Comparison of ENCODE assay signal across 12 cellular contexts in genomic region chr3:24598691-24599090, GRCh38.
DNase-seq lines count a peak whose midpoint lies in the region; ATAC-seq, FAIRE-seq and TF ChIP-seq lines count a peak whose summit lies in the region.
"Had no signal": no experiment of that assay in that cellular context is flagged by ENCODE, and none has a peak within 500 bp of the region (broad histone marks: within the 10 kb centered on the region; RNA-seq: fewer than 3 reads in every experiment).

No MANE protein-coding gene starts in this region.

- BruUV-seq in endothelial cell of umbilical vein (replicated peaks; lab: Mats Ljungman, UMichigan) = no TSS peak

- dilution Hi-C loops in endothelial cell of umbilical vein (cut with MboI; ENCODE audit: extremely low pct_ligation_motif_present, low sequenced_read_pairs) = no loop called here

- H2AFZ ChIP-seq in endothelial cell of umbilical vein (ENCODE audit: low read depth, low read length) = peak overlapping the region; percentile 2

- DNase-seq in Caki2 (ENCODE audit: low read depth) = peak; percentile 27
- peak; percentile 83 for DNase-seq in NCI-H748 (lab: John Stamatoyannopoulos, UW; ENCODE audit: unreplicated experiment)
- peak; percentile 83 for DNase-seq in endothelial cell of umbilical vein (ENCODE audit: low read depth, low spot score)
- peak in 1 of 3 donors; percentile 54 for DNase-seq in mucosa of descending colon
- no peak for DNase-seq in MG63
- no peak for DNase-seq in left ventricle myocardium inferior
- no peak for DNase-seq in NCI-H446 treated with DMSO at 0.1 percent for 48 hours (lab: John Stamatoyannopoulos, UW)
- no peak for DNase-seq in T-helper 9 cell
- DNase-seq: activated CD4-positive, CD25-positive, alpha-beta regulatory T cell treated with anti-CD3 and anti-CD28 coated beads, Interleukin-2, amount 50 U/mL, for 72 hours; BE2C; NCI-H774 had no signal

- H3K4me1 ChIP-seq in endothelial cell of umbilical vein (ENCODE audit: control insufficient read depth, extremely low read depth, insufficient read depth, low read length) = peaks cover 15% of the 10 kb centered on the region
- H3K4me1 ChIP-seq in mucosa of descending colon (ENCODE audit: low read depth) = peaks cover 5% of the 10 kb centered on the region
- no peaks in the 10 kb centered on the region for H3K4me1 ChIP-seq in left ventricle myocardium inferior
- H3K4me1 ChIP-seq: BE2C had no signal

- CTCF ChIA-PET in endothelial cell of umbilical vein (lab: Charles Lee) = interaction anchor here (0.6 to 3.1 kb wide), 4 partner anchors 10 to 633 kb away, joined by 3 to 18 read pairs (median 4); no protein-coding TSS in a partner anchor

- H3K27ac ChIP-seq in endothelial cell of umbilical vein (ENCODE audit: insufficient read depth, low read depth, low read length) (peak overlapping the region; percentile 44), left ventricle myocardium inferior (replicated peaks) (no peak overlapping the region)

- H3K79me2 ChIP-seq in endothelial cell of umbilical vein (ENCODE audit: control insufficient read depth, insufficient read depth, low read length) = no peaks in the 10 kb centered on the region

- intact Hi-C loops in endothelial cell of umbilical vein (cut with micrococcal nuclease) = loop anchor here (1.0 kb wide), 1 partner anchor 8 kb away; no protein-coding TSS in a partner anchor
- intact Hi-C loops in mucosa of descending colon (cut with DNase I, micrococcal nuclease) = no loop called here
- intact Hi-C loops in left ventricle myocardium inferior (cut with micrococcal nuclease) = no loop called here

- H4K20me1 ChIP-seq in endothelial cell of umbilical vein (replicated peaks; ENCODE audit: control insufficient read depth, extremely low read depth, insufficient read depth, low read length) = no peaks in the 10 kb centered on the region

- H3K9ac ChIP-seq in endothelial cell of umbilical vein (replicated peaks; ENCODE audit: extremely low read depth, insufficient read depth, low read length) = no peak overlapping the region

- no peak for TF ChIP-seq POLR2A in endothelial cell of umbilical vein (IDR thresholded peaks at IDR 0.05; ENCODE audit: low read depth, low read length)

- peak; percentile 86 for ATAC-seq in mucosa of descending colon

- no peak for TF ChIP-seq CTCF in endothelial cell of umbilical vein (IDR thresholded peaks at IDR 0.05; ENCODE audit: extremely low read depth in 1 of 2, insufficient read depth in 1 of 2, low read depth in 1 of 2, low read length in 2 of 2)
- no peak for TF ChIP-seq CTCF in mucosa of descending colon (IDR thresholded peaks at IDR 0.05)
- TF ChIP-seq CTCF in left ventricle myocardium inferior (IDR thresholded peaks at IDR 0.05; ENCODE audit: borderline replicate concordance) = no peak

- no peaks in the 10 kb centered on the region for H3K9me1 ChIP-seq in endothelial cell of umbilical vein (replicated peaks; ENCODE audit: control insufficient read depth, extremely low read depth, insufficient read depth, low read length)

- H3K36me3 ChIP-seq in endothelial cell of umbilical vein (ENCODE audit: control insufficient read depth in 2 of 2, extremely low read depth in 1 of 2, insufficient read depth in 2 of 2, low read length in 2 of 2) (no peaks in the 10 kb centered on the region), mucosa of descending colon (ENCODE audit: low read depth) (no peaks in the 10 kb centered on the region), MG63 (no peaks in the 10 kb centered on the region), left ventricle myocardium inferior (no peaks in the 10 kb centered on the region)
- H3K36me3 ChIP-seq: BE2C, esophagus muscularis mucosa had no signal

- no peaks in the 10 kb centered on the region for H3K9me3 ChIP-seq in endothelial cell of umbilical vein (replicated peaks; ENCODE audit: control insufficient read depth, insufficient read depth, low read length)
- no peaks in the 10 kb centered on the region for H3K9me3 ChIP-seq in mucosa of descending colon
- H3K9me3 ChIP-seq in MG63 = no peaks in the 10 kb centered on the region
- H3K9me3 ChIP-seq in left ventricle myocardium inferior (replicated peaks) = no peaks in the 10 kb centered on the region
- H3K9me3 ChIP-seq: BE2C, esophagus muscularis mucosa had no signal

- POLR2A ChIA-PET in endothelial cell of umbilical vein (lab: Charles Lee) = no interaction called here

- H3K4me2 ChIP-seq in endothelial cell of umbilical vein (ENCODE audit: insufficient read depth, low read length) = peak overlapping the region; percentile 85

- H3K27me3 ChIP-seq in endothelial cell of umbilical vein (ENCODE audit: control insufficient read depth in 2 of 2, insufficient read depth in 2 of 2, low read length in 2 of 2) = no peaks in the 10 kb centered on the region
- no peaks in the 10 kb centered on the region for H3K27me3 ChIP-seq in MG63
- H3K27me3 ChIP-seq in left ventricle myocardium inferior (ENCODE audit: low read depth) = no peaks in the 10 kb centered on the region
- H3K27me3 ChIP-seq: BE2C, esophagus muscularis mucosa had no signal

- peak overlapping the region in 1 of 3 experiments; percentile 28 for H3K4me3 ChIP-seq in endothelial cell of umbilical vein (replicated peaks in 1 of 3; ENCODE audit: insufficient read depth in 1 of 3, low read depth in 1 of 3, low read length in 3 of 3)
- no peak overlapping the region for H3K4me3 ChIP-seq in mucosa of descending colon
- no peak overlapping the region for H3K4me3 ChIP-seq in MG63
- H3K4me3 ChIP-seq in left ventricle myocardium inferior = no peak overlapping the region

- in situ Hi-C loops in Caki2 (cut with HindIII; ENCODE audit: low pct_unique_long_range_greater_than_20kb, low sequenced_read_pairs) = no loop called here

- FAIRE-seq in endothelial cell of umbilical vein (lab: Jason Lieb, UNC) = peak; percentile 66

TF ChIP-seq in endothelial cell of umbilical vein, 7 proteins besides CTCF, POLR2A, EP300 and RAD21:
- TF ChIP-seq GATA2 (IDR thresholded peaks at IDR 0.05; ENCODE audit: insufficient read depth, insufficient read length, low read depth, low read length) = no peak
- peak; percentile 66 for TF ChIP-seq JUN (IDR thresholded peaks at IDR 0.05; ENCODE audit: borderline replicate concordance, insufficient read depth, insufficient read length, low read depth)

Comparison
In these comparisons a context has a peak if more than half of its experiments do, and no peak if none do; other contexts are left out.
1. DNase-seq: peak in Caki2 (single experiment), NCI-H748 (single experiment) and endothelial cell of umbilical vein (single experiment); none in MG63 (single experiment), left ventricle myocardium inferior (single experiment), NCI-H446 treated with DMSO at 0.1 percent for 48 hours (single experiment) and T-helper 9 cell (single experiment).